Comparison of ENCODE assay signal across 9 cellular contexts in the genomic region with DNA sequence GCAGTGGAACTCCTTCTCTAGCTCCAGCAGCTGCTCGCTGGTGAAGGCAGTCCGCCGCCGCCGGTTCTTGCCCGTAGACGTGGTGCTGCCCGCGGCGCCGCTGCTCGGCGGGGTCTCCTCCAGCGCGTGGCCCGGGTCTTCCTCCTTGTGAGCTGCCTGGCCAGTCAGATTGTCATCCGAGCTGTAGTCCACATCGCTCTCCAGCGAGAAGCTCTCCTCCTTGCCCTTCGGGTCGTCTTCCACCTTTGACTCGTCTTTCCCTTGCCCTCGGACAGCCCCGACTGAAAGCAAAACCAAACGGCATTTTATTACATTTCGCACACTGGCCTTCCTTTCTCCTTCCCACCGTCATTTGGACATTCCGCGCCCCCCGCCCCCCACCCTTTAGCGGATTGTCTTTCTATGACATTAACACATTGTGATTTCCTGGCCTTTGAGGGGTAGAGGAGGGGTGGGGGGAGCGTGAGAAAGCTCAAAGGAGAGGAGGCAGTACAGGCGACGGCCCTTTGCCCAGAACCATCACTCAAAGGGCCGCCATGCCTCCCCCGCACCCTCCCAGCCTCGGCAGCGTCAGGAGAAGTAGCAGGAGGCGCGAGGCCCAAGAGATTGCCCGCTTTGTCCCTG. TPM values are rescaled to one million over a fixed set of nuclear protein-coding genes. Genes with fewer than 3 reads are reported as not detected.
A peak's percentile ranks its signal among the peaks of the same experiment; 100 is the strongest.
DNase-seq lines count a peak whose midpoint lies in the region; ATAC-seq and TF ChIP-seq lines count a peak whose summit lies in the region.
"Had no signal": no experiment of that assay in that cellular context is flagged by ENCODE, and none has a peak within 500 bp of the region (broad histone marks: within the 10 kb centered on the region; RNA-seq: fewer than 3 reads in every experiment).

No MANE protein-coding gene starts in this region.

- peak overlapping the region; percentile 38 to 77 (median 56) for H3K4me3 Mint-ChIP-seq in naive thymus-derived CD4-positive, alpha-beta T cell

- CTCF ChIA-PET in naive thymus-derived CD4-positive, alpha-beta T cell (lab: Charles Lee) = no interaction called here

- peak overlapping the region; percentile 60 for H3K4me3 ChIP-seq in ACC112 (ENCODE audit: low read depth, low read length)
- H3K4me3 ChIP-seq in GM23248 = peak overlapping the region; percentile 37
- peak overlapping the region; percentile 49 for H3K4me3 ChIP-seq in choroid plexus epithelial cell (ENCODE audit: low read depth, low read length)
- H3K4me3 ChIP-seq in naive thymus-derived CD4-positive, alpha-beta T cell (ENCODE audit: low read length) = no peak overlapping the region

- H3K27me3 Mint-ChIP-seq in naive thymus-derived CD4-positive, alpha-beta T cell = peaks cover 59 to 66% (median 62%) of the 10 kb centered on the region in 5 donors

- no peaks in the 10 kb centered on the region for H3K79me2 ChIP-seq in ACC112 (ENCODE audit: control insufficient read depth, insufficient read depth, low read length, unreplicated experiment)
- H3K79me2 ChIP-seq in GM23248 (ENCODE audit: insufficient read depth) = no peaks in the 10 kb centered on the region

- intact Hi-C loops in naive thymus-derived CD4-positive, alpha-beta T cell (cut with micrococcal nuclease) = no loop called here

- H3K27ac ChIP-seq in ACC112 (ENCODE audit: low read depth, low read length) (no peak overlapping the region), GM23248 (no peak overlapping the region)
- no peak overlapping the region for H3K27ac ChIP-seq in naive thymus-derived CD4-positive, alpha-beta T cell (ENCODE audit: low read depth, low read length)

- H3K9ac ChIP-seq in GM23248 = no peak overlapping the region

- ATAC-seq in naive thymus-derived CD4-positive, alpha-beta T cell = no peak
- no peak for ATAC-seq in omental fat pad (ENCODE audit: low FRiP score)
- ATAC-seq in GM21717 (IDR thresholded peaks at IDR 0.05; ENCODE audit: unreplicated experiment) = no peak

- POLR2A ChIA-PET in naive thymus-derived CD4-positive, alpha-beta T cell (lab: Charles Lee) = no interaction called here

- H3K4me1 Mint-ChIP-seq in naive thymus-derived CD4-positive, alpha-beta T cell = peaks cover 0 to 31% (median 16%) of the 10 kb centered on the region in 7 donors

- H2AFZ ChIP-seq in ACC112 (ENCODE audit: low read length, unreplicated experiment) (no peak overlapping the region), GM23248 (peak overlapping the region; percentile 22; the same call in 1 of the 2 replicates)

- no peaks in the 10 kb centered on the region for H3K9me3 ChIP-seq in GM23248 (ENCODE audit: low read depth)
- H3K9me3 ChIP-seq in naive thymus-derived CD4-positive, alpha-beta T cell (ENCODE audit: control insufficient read depth in 2 of 3, low read length in 3 of 3) = no peaks in the 10 kb centered on the region

- in situ Hi-C loops in GM23248 (cut with MboI) = no loop called here

- H3F3A ChIP-seq in GM23248 (ENCODE audit: insufficient read depth) = no peaks in the 10 kb centered on the region

- H3K4me1 ChIP-seq in ACC112 (ENCODE audit: control insufficient read depth, insufficient read depth, low read length, unreplicated experiment) (peaks cover 5% of the 10 kb centered on the region), GM23248 (ENCODE audit: insufficient read depth) (0 out of 2 replicates have a peak, but pooled peaks cover 9% of the 10 kb centered on the region)
- no peaks in the 10 kb centered on the region for H3K4me1 ChIP-seq in naive thymus-derived CD4-positive, alpha-beta T cell (ENCODE audit: control insufficient read depth in 2 of 2, insufficient read depth in 2 of 2, low read length in 2 of 2)

- H3K36me3 Mint-ChIP-seq in naive thymus-derived CD4-positive, alpha-beta T cell = no peaks in the 10 kb centered on the region

- H4K20me1 ChIP-seq in GM23248 (ENCODE audit: insufficient read depth) = no peaks in the 10 kb centered on the region

- WGBS in GM23248 (ENCODE audit: low coverage in 1 of 2, low lambda C conversion rate in 2 of 2, missing lambda C conversion rate in 2 of 2), 2 experiments = 4 to 5% methylated on average over 35 to 41 of the region's 41 CpGs

- H3K36me3 ChIP-seq in ACC112 (ENCODE audit: insufficient read depth, low read length) (no peaks in the 10 kb centered on the region), GM23248 (ENCODE audit: low read depth) (no peaks in the 10 kb centered on the region)
- H3K36me3 ChIP-seq in naive thymus-derived CD4-positive, alpha-beta T cell (ENCODE audit: control insufficient read depth in 2 of 3, insufficient read depth in 3 of 3, low read length in 3 of 3) = no peaks in the 10 kb centered on the region

- peaks cover 0 to 1% (median 0%) of the 10 kb centered on the region in 11 donors for H3K9me3 Mint-ChIP-seq in naive thymus-derived CD4-positive, alpha-beta T cell

- H3K27ac Mint-ChIP-seq in naive thymus-derived CD4-positive, alpha-beta T cell = peak overlapping the region in 1 of 9 donors; percentile 69

- TF ChIP-seq CTCF in choroid plexus epithelial cell (conservative IDR thresholded peaks at IDR 0.05; ENCODE audit: low read depth, low read length) = no peak
- TF ChIP-seq CTCF in omental fat pad (IDR thresholded peaks at IDR 0.05) = no peak

- DNase-seq in GM23248 = peak; percentile 49
- no peak for DNase-seq in choroid plexus epithelial cell (ENCODE audit: low read depth)
- no peak for DNase-seq in naive thymus-derived CD4-positive, alpha-beta T cell
- DNase-seq in NCI-H226 = no peak
- no peak for DNase-seq in omental fat pad (ENCODE audit: low spot score)
- no peak for DNase-seq in NCI-H345 (lab: John Stamatoyannopoulos, UW)

- peaks cover 100% of the 10 kb centered on the region for H3K27me3 ChIP-seq in ACC112 (ENCODE audit: insufficient read depth, low read length)
- H3K27me3 ChIP-seq in GM23248 (replicated peaks; ENCODE audit: insufficient read depth) = peaks cover 94% of the 10 kb centered on the region
- H3K27me3 ChIP-seq in naive thymus-derived CD4-positive, alpha-beta T cell (ENCODE audit: control insufficient read depth in 2 of 2, insufficient read depth in 2 of 2, low read length in 2 of 2) = peaks cover 0 to 9% of the 10 kb centered on the region in 2 donors

- H3K9me2 ChIP-seq in GM23248 (ENCODE audit: insufficient read depth) = no peaks in the 10 kb centered on the region

- H3K4me2 ChIP-seq in GM23248 (ENCODE audit: unreplicated experiment) = peak overlapping the region; percentile 14

RNA-seq across cellular contexts. Expression of gene GBX2, which starts 1.9 kb away (rescaled TPM):
- total RNA-seq in GM23248 (2014; rRNA removed; shearing (Covaris generic)) = not detected in 2 replicates
- polyA plus RNA-seq in GM23248 (2016; fragmentation: Nextera tagmentation; extraction: Ambion mirVana) = not detected in 2 replicates
- not detected for total RNA-seq in naive thymus-derived CD4-positive, alpha-beta T cell
- polyA plus RNA-seq in naive thymus-derived CD4-positive, alpha-beta T cell = not detected
- total RNA-seq in omental fat pad = not detected
- total RNA-seq: T-helper 2 cell treated with Interferon-gamma antibody and Interleukin-4, amounts not matched to agents 100 ng/mL and 5 ng/mL, for 36 hours had no signal
